In the genomic region with DNA sequence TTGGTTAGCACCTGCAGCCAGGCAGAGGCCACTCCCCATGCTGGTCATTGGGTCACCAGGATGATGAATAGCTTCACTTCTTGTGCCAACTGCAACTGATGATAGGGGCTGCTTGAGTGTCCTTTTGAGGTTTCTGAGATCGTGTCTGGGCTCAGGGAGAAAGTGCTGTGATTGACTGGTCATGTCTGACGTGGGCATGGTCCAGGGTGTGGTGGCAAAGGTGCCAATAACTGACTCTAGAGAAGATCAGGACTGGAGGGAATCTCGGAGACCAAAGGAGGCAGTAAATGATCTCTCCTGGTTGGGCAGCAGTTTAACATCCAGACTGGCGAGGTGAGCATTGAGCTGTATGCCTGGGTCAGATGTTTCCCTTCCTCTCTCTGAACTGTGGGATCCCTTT, we compare ENCODE assay signal across 12 cellular contexts. TPM values are rescaled to one million over a fixed set of nuclear protein-coding genes. Genes with fewer than 3 reads are reported as not detected.
"Had no signal": no experiment of that assay in that cellular context is flagged by ENCODE, and none has a peak within 500 bp of the region (broad histone marks: within the 10 kb centered on the region; RNA-seq: fewer than 3 reads in every experiment).

No MANE protein-coding gene starts in this region.

- H2AFZ ChIP-seq: GM23338 had no signal

- H3K9ac ChIP-seq: KMS-11 had no signal

- H3K4me3 Mint-ChIP-seq: GM23338, H9, HFFc6 had no signal

- H3K9me3 Mint-ChIP-seq: HFFc6 had no signal

- DNase-seq: H9, HCEC 1CT, HFFc6, IMR-90, Karpas-422, KBM-7 had no signal

- ATAC-seq: GM23338 had no signal

- FAIRE-seq: H1, H54, HTR-8/SVneo had no signal

- H3K4me3 ChIP-seq: GM23338 had no signal

- H3K27ac Mint-ChIP-seq: GM23338, HFFc6 had no signal

- H3K4me2 ChIP-seq: GM23338, KMS-11 had no signal

- H3K27ac ChIP-seq: KMS-11 had no signal

RNA-seq across cellular contexts. Expression of a gene that starts 10.0 kb away (rescaled TPM):
- total RNA-seq: GM23338, H1, H9, HFFc6, HT-29, IMR-90 had no signal
- polyA plus RNA-seq: GM23338, H1, IMR-90 had no signal

RNA-seq across cellular contexts. Expression of a gene that starts 20.9 kb away (rescaled TPM):
- total RNA-seq: GM23338, H1, H9, HFFc6, HT-29, IMR-90 had no signal
- polyA plus RNA-seq: GM23338, H1, IMR-90 had no signal
